In genomic region chr11:75073459-75074190, GRCh38 we compare ENCODE assay signal across 3 cellular contexts.
TF ChIP-seq lines count a peak whose summit lies in the region.

No MANE protein-coding gene starts in this region.

TF ChIP-seq in SK-N-SH, 30 proteins besides CTCF, POLR2A, EP300 and RAD21:
- TF ChIP-seq SMC3 (IDR thresholded peaks at IDR 0.05; ENCODE audit: low read depth, low read length) (no peak), YY1 (IDR thresholded peaks at IDR 0.05; ENCODE audit: low read depth) (no peak), CHD2 (IDR thresholded peaks at IDR 0.05; ENCODE audit: low read length, partially characterized antibody) (no peak), MEF2A (IDR thresholded peaks at IDR 0.05; ENCODE audit: borderline replicate concordance, low read depth) (no peak)
TF ChIP-seq in SK-N-SH: peak in this region for 0.

TF ChIP-seq in SK-N-SH treated with all-trans-retinoic acid at 6 μM for 48 hours, 23 proteins besides CTCF, POLR2A, EP300 and RAD21:
- TF ChIP-seq ZFP3 (CRISPR knock-in tag; IDR thresholded peaks at IDR 0.05) = no peak
- no peak for TF ChIP-seq ZNF70 (CRISPR knock-in tag; IDR thresholded peaks at IDR 0.05)
- no peak for TF ChIP-seq CREB5 (CRISPR knock-in tag; IDR thresholded peaks at IDR 0.05; ENCODE audit: low read depth)
- no peak for TF ChIP-seq TCF4 (CRISPR knock-in tag; IDR thresholded peaks at IDR 0.05; ENCODE audit: borderline replicate concordance)
- no peak for TF ChIP-seq GLIS3 (CRISPR knock-in tag; IDR thresholded peaks at IDR 0.05)
- TF ChIP-seq RARB (CRISPR knock-in tag; IDR thresholded peaks at IDR 0.05) = no peak
- TF ChIP-seq ZNF565 (CRISPR knock-in tag; conservative IDR thresholded peaks at IDR 0.05; ENCODE audit: low read depth) = no peak
- TF ChIP-seq ARNTL (CRISPR knock-in tag; IDR thresholded peaks at IDR 0.05; ENCODE audit: borderline replicate concordance, low read depth) = no peak
- no peak for TF ChIP-seq PATZ1 (CRISPR knock-in tag; IDR thresholded peaks at IDR 0.05; ENCODE audit: borderline replicate concordance)
- TF ChIP-seq ZNF8 (CRISPR knock-in tag; IDR thresholded peaks at IDR 0.05) = no peak
- TF ChIP-seq ESRRG (CRISPR knock-in tag; IDR thresholded peaks at IDR 0.05) = no peak
- no peak for TF ChIP-seq CSDC2 (CRISPR knock-in tag; IDR thresholded peaks at IDR 0.05)
- TF ChIP-seq POU6F1 (CRISPR knock-in tag; IDR thresholded peaks at IDR 0.05; ENCODE audit: borderline replicate concordance, low read depth) = no peak

TF ChIP-seq in GM12878, 131 proteins besides CTCF, POLR2A, EP300 and RAD21:
- TF ChIP-seq GABPA (IDR thresholded peaks at IDR 0.05; ENCODE audit: low read depth) (no peak), SMARCA5 (IDR thresholded peaks at IDR 0.05) (no peak), MAX (IDR thresholded peaks at IDR 0.05; ENCODE audit: low read depth, low read length) (no peak), MXI1 (IDR thresholded peaks at IDR 0.05; ENCODE audit: low read depth, low read length) (no peak), CHD2 (IDR thresholded peaks at IDR 0.05; ENCODE audit: borderline replicate concordance, low read depth, low read length) (no peak), CREM (IDR thresholded peaks at IDR 0.05; ENCODE audit: low read depth) (no peak), EGR1 (IDR thresholded peaks at IDR 0.05; ENCODE audit: borderline replicate concordance in 1 of 2, low read depth in 2 of 2, low read length in 2 of 2) (no peak), TARDBP (IDR thresholded peaks at IDR 0.05; ENCODE audit: borderline replicate concordance) (no peak), ZNF592 (IDR thresholded peaks at IDR 0.05) (no peak), ZNF217 (IDR thresholded peaks at IDR 0.05) (no peak), NR2C1 (IDR thresholded peaks at IDR 0.05) (no peak), TCF3 (IDR thresholded peaks at IDR 0.05; ENCODE audit: borderline replicate concordance, insufficient read depth, low read depth, low read length) (no peak), ZNF207 (IDR thresholded peaks at IDR 0.05; ENCODE audit: borderline replicate concordance) (no peak), ELK1 (IDR thresholded peaks at IDR 0.05; ENCODE audit: low read depth, low read length) (no peak), ZNF687 (IDR thresholded peaks at IDR 0.05) (no peak), JUNB (IDR thresholded peaks at IDR 0.05) (no peak), ZNF274 (IDR thresholded peaks at IDR 0.05; ENCODE audit: insufficient read depth, insufficient read length) (no peak), TAF1 (IDR thresholded peaks at IDR 0.05; ENCODE audit: borderline replicate concordance, low read depth, low read length) (no peak), SMC3 (IDR thresholded peaks at IDR 0.05; ENCODE audit: borderline replicate concordance, low read length) (no peak), MEF2A (IDR thresholded peaks at IDR 0.05; ENCODE audit: insufficient read depth, low read depth, low read length) (no peak)
TF ChIP-seq in GM12878: peak in this region for 0.
